In the genomic region with DNA sequence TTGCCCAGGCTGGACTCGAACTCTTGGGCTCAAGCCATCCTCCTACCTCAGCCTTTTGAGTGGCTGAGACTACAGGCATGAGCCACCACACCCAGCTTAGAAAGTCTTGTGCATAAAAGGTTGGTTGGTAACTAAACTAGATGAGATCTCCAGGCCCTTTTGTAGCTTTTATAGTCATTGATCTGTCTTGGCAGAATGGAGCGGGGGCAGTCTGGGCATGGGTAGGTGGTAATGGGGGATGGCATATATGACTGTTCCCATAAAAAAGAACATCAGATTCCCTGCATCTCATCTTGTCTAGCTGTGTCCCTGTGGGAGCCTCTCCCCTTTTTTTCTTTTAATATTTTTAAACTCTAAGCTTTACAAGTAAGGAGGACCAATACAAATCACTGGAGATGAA, we compare ENCODE assay signal across 8 cellular contexts.
"Had no signal": no experiment of that assay in that cellular context is flagged by ENCODE, and none has a peak within 500 bp of the region (broad histone marks: within the 10 kb centered on the region; RNA-seq: fewer than 3 reads in every experiment).

No MANE protein-coding gene starts in this region.

- H3K4me3 ChIP-seq: GM23248, GM23338, HAP-1 had no signal

- H3K27ac ChIP-seq: GM23248 had no signal

- H3K27ac Mint-ChIP-seq: GM23338, H9, HFFc6 had no signal

- H3K9ac ChIP-seq: GM23248 had no signal

- H3K9me3 ChIP-seq: HAP-1 had no signal

- DNase-seq: GM23248, GOT3, H7, H9, HCEC 1CT, HFFc6 had no signal

- H3K4me2 ChIP-seq: GM23338 had no signal

- H3K4me3 Mint-ChIP-seq: GM23338, H9, HFFc6 had no signal

- H3K36me3 ChIP-seq: HAP-1 had no signal

- H3K9me3 Mint-ChIP-seq: GM23338, HFFc6 had no signal
